In the genomic region with DNA sequence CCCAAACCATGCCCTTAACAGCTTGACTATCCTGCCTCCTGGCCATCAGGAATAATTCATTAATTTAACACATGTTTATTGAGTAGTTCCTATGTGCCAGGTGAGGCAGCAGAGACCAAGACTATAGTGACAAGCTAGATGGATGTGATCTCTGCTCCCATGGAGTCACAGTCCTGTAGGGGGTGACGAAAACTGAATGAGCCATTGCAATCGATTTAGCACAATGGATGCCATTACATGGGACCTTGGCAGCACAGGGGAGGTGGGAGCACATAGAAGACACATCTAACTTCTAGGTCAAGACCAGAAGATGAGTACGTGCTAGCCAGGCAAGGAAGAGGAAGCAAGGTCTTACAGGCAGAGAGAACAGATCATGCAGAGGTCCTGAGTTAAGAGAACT, we compare ENCODE assay signal across 1 cellular context.
TF ChIP-seq lines count a peak whose summit lies in the region.

No MANE protein-coding gene starts in this region.

TF ChIP-seq in HEK293, 187 proteins besides CTCF, POLR2A, EP300 and RAD21:
- TF ChIP-seq, protein P1, sequence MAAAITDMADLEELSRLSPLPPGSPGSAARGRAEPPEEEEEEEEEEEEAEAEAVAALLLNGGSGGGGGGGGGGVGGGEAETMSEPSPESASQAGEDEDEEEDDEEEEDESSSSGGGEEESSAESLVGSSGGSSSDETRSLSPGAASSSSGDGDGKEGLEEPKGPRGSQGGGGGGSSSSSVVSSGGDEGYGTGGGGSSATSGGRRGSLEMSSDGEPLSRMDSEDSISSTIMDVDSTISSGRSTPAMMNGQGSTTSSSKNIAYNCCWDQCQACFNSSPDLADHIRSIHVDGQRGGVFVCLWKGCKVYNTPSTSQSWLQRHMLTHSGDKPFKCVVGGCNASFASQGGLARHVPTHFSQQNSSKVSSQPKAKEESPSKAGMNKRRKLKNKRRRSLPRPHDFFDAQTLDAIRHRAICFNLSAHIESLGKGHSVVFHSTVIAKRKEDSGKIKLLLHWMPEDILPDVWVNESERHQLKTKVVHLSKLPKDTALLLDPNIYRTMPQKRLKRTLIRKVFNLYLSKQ (tag by site-specific recombination; IDR thresholded peaks at IDR 0.05; ENCODE audit: borderline replicate concordance) = no peak
- peak; percentile 54; the same call in 1 of the 2 replicates for TF ChIP-seq ZBTB17 (tag by site-specific recombination; IDR thresholded peaks at IDR 0.05)
TF ChIP-seq in HEK293: peak in this region for 1.
